Comparison of ENCODE assay signal across 31 cellular contexts in genomic region chr3:121948641-121949040, GRCh38. TPM values are rescaled to one million over a fixed set of nuclear protein-coding genes. Genes with fewer than 3 reads are reported as not detected.
"Had no signal": no experiment of that assay in that cellular context is flagged by ENCODE, and none has a peak within 500 bp of the region (broad histone marks: within the 10 kb centered on the region; RNA-seq: fewer than 3 reads in every experiment).

No MANE protein-coding gene starts in this region.

- H3K4me1 ChIP-seq: ascending aorta had no signal

- H3K27ac ChIP-seq: adrenal gland, ascending aorta, VCaP had no signal

- DNase-seq: activated B cell treated with CpG ODN at 0.5 μM for 24 hours; activated CD4-positive, alpha-beta memory T cell treated with anti-CD3 and anti-CD28 coated beads for 36 hours; activated CD4-positive, alpha-beta T cell treated with anti-CD3 and anti-CD28 coated beads for 4 hours; activated CD4-positive, alpha-beta T cell treated with anti-CD3 and anti-CD28 coated beads, Interleukin-2, amount 10 ng/mL, durations not matched to agents 24 days and 14 days; activated CD4-positive, alpha-beta T cell treated with anti-CD3 and anti-CD28 coated beads, Interleukin-2, amount 50 U/mL, for 1 hour; activated CD4-positive, alpha-beta T cell treated with anti-CD3 and anti-CD28 coated beads, Interleukin-2, amount 50 U/mL, for 4 hours; activated CD4-positive, CD25-positive, alpha-beta regulatory T cell treated with anti-CD3 and anti-CD28 coated beads, Interleukin-2, amount 50 U/mL, for 72 hours; activated CD8-positive, alpha-beta memory T cell treated with anti-CD3 and anti-CD28 coated beads, Interleukin-2, amount 50 U/mL, for 4 hours; activated CD8-positive, alpha-beta T cell treated with anti-CD3 and anti-CD28 coated beads for 36 hours; activated effector memory CD4-positive, alpha-beta T cell treated with anti-CD3 and anti-CD28 coated beads, Interleukin-2, amount 50 U/mL, for 16 hours; activated gamma-delta T cell treated with Interleukin-2 at 50 U/mL for 16 hours; activated naive CD4-positive, alpha-beta T cell; activated naive CD4-positive, alpha-beta T cell treated with anti-CD3 and anti-CD28 coated beads for 36 hours; activated naive CD4-positive, alpha-beta T cell treated with anti-CD3 and anti-CD28 coated beads, Interleukin-2, amount 50 U/mL, for 16 hours; activated naive CD8-positive, alpha-beta T cell treated with anti-CD3 and anti-CD28 coated beads for 36 hours; activated T-cell treated with anti-CD3 and anti-CD28 coated beads for 4 hours; activated T-cell treated with anti-CD3 and anti-CD28 coated beads, Interleukin-2, amount 50 U/mL, for 1 hour; activated T-cell treated with anti-CD3 and anti-CD28 coated beads, Interleukin-2, amount 50 U/mL, for 4 hours; activated T-cell treated with anti-CD3 and anti-CD28 coated beads, Interleukin-2, amount 50 U/mL, for 72 hours; adrenal gland; amygdala; anterior cingulate cortex; central memory CD4-positive, alpha-beta T cell; T-helper 1 cell; T-helper 2 cell; T-helper 9 cell had no signal

- FAIRE-seq: TTC549 had no signal

- H3K27me3 ChIP-seq: adrenal gland, ascending aorta had no signal

- ATAC-seq: activated CD8-positive, alpha-beta T cell treated with anti-CD3 and anti-CD28 coated beads for 36 hours; activated naive CD4-positive, alpha-beta T cell treated with anti-CD3 and anti-CD28 coated beads, Interleukin-2, amount 50 U/mL, for 72 hours; activated T-cell treated with anti-CD3 and anti-CD28 coated beads, Interleukin-2, amount 50 U/mL, for 4 hours; activated T-cell treated with anti-CD3 and anti-CD28 coated beads, Interleukin-2, amount 50 U/mL, for 72 hours; activated T-helper 17 cell treated with anti-CD3 and anti-CD28 coated beads, Interleukin-2, amount 50 U/mL, for 72 hours had no signal

- H3K4me3 ChIP-seq: adrenal gland, ascending aorta had no signal

- H3K36me3 ChIP-seq: adrenal gland, ascending aorta had no signal

RNA-seq across cellular contexts. Expression of gene SLC15A2, which starts 54.4 kb away (rescaled TPM):
- total RNA-seq: ascending aorta had no signal
